In the genomic region with DNA sequence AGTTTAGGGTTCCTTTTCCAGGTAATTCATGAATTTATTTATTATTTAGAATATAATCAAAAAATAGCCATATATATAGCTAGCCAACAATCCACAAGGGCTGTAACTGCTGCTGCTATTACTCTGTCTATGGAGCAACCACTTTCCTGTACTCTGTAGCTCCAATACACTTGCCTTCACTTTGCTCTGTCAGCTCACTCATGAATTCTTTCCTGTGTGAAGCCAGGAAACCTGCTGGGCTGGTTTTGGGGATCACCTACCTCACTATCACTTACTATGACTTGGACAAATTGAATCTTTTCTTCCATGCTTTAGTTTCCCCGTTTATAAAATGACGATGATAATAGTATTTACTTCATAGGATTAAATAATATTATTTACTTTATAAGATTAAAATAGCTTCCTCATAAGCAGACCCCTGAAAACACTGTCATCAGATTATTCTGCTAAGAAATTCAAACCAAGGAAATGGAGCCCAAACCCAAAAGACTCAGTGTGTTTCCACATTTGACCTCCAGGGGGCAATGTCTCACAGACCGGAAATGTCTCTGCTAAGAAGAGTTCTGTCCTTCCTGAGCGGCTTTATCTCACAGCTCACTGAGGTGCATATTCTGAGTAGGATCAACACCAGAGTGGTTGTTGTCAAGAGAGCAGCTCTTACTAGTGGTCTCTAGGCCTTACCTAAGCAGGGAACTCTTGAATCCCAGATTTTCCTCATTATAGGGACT, we compare ENCODE assay signal across 8 cellular contexts.
A peak's percentile ranks its signal among the peaks of the same experiment; 100 is the strongest.
DNase-seq lines count a peak whose midpoint lies in the region; ATAC-seq and TF ChIP-seq lines count a peak whose summit lies in the region.

No MANE protein-coding gene starts in this region.

- H3K4me3 ChIP-seq in NB4 (ENCODE audit: low read depth, low read length): no peak overlapping the region
- no peak overlapping the region for H3K4me3 ChIP-seq in colonic mucosa
- no peak overlapping the region for H3K4me3 ChIP-seq in retinal pigment epithelial cell (ENCODE audit: low read length)

- H3K36me3 ChIP-seq in colonic mucosa: no peaks in the 10 kb centered on the region

- no peak overlapping the region for H3K27ac ChIP-seq in colonic mucosa

- no peak for TF ChIP-seq POLR2A in NB4 (IDR thresholded peaks at IDR 0.05; ENCODE audit: extremely low read depth, insufficient read length)

- intact Hi-C loops in colonic mucosa (cut with DNase I): no loop called here

- no peaks in the 10 kb centered on the region for H3K9me3 ChIP-seq in colonic mucosa

- no peak for ATAC-seq in HG03045 (IDR thresholded peaks at IDR 0.05; ENCODE audit: unreplicated experiment)
- no peak for ATAC-seq in HG02759 (IDR thresholded peaks at IDR 0.05; ENCODE audit: unreplicated experiment)

- no peaks in the 10 kb centered on the region for H3K4me1 ChIP-seq in colonic mucosa

- no peaks in the 10 kb centered on the region for H3K27me3 ChIP-seq in colonic mucosa

- H3K9ac ChIP-seq in colonic mucosa (ENCODE audit: low read depth in 2 of 2, low read length in 2 of 2): no peak overlapping the region

- DNase-seq in activated gamma-delta T cell treated with Interleukin-2 at 50 U/mL for 16 hours (peak; percentile 11), activated gamma-delta T cell (lab: John Stamatoyannopoulos, UW) (no peak), NB4 (ENCODE audit: low read depth) (peak; percentile 30), colonic mucosa (peak; percentile 32), retinal pigment epithelial cell (ENCODE audit: low read depth) (no peak), ureter (ENCODE audit: low spot score) (no peak)

- TF ChIP-seq CTCF in NB4 (IDR thresholded peaks at IDR 0.05; ENCODE audit: low read depth, low read length) (peak; percentile 54), colonic mucosa (IDR thresholded peaks at IDR 0.05) (peak; percentile 47), retinal pigment epithelial cell (conservative IDR thresholded peaks at IDR 0.05; ENCODE audit: low read depth, low read length) (peak; percentile 52)

Comparison
In these comparisons a context has a peak if more than half of its experiments do, and no peak if none do; other contexts are left out.
1. DNase-seq: peak in activated gamma-delta T cell treated with Interleukin-2 at 50 U/mL for 16 hours (single experiment), NB4 (single experiment) and colonic mucosa (single experiment); none in activated gamma-delta T cell (single experiment), retinal pigment epithelial cell (single experiment) and ureter (single experiment).
2. Peak in every context shown above with its lines, with median percentiles within 50 percentile points of each other: CTCF ChIP-seq.